In the genomic region with DNA sequence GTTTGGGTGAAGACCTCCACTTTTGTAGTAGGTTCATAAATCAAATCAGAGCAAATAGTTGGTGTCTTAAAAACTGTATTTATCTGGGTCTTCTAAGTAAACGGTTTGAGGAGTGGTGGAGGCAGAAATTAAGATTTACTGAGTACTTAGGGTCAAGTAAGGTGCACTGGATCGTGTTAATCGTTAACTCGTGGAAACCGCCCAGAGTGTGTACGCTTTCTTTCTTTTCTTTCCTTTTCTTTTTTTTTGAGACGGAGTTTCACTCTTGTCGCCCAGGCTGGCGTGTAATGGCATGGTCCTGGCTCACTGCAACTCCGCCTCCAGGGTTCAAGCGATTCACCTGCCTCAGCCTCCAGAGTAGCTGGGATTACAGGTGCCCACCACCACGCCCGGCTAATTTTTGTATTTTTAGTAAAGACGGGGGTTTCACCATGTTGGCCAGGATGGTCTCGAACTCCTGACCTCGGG, we compare ENCODE assay signal across 7 cellular contexts. TPM values are rescaled to one million over a fixed set of nuclear protein-coding genes. Genes with fewer than 3 reads are reported as not detected.
DNase-seq lines count a peak whose midpoint lies in the region; TF ChIP-seq lines count a peak whose summit lies in the region.
"Not testable (repeated sequence)": the region's sequence is repeated elsewhere in the genome, so short reads cannot be mapped to it uniquely, and the experiment has no call there.
"Had no signal": no experiment of that assay in that cellular context is flagged by ENCODE, and none has a peak within 500 bp of the region (broad histone marks: within the 10 kb centered on the region; RNA-seq: fewer than 3 reads in every experiment).

No MANE protein-coding gene starts in this region.

- H3K27ac Mint-ChIP-seq in MCF 10A (ENCODE audit: low read depth, unreplicated experiment): peak overlapping the region; percentile 57
- H3K27ac Mint-ChIP-seq in nephron progenitor cell: not testable (repeated sequence)

- DNase-seq in MCF 10A (ENCODE audit: unreplicated experiment); nephron progenitor cell; tibial artery: not testable (repeated sequence)
- peak; percentile 39 for DNase-seq in hepatocyte (ENCODE audit: low spot score)

- H3F3A ChIP-seq in SU-DHL-6 (ENCODE audit: insufficient read depth): not testable (repeated sequence)

- H3K9ac ChIP-seq in SU-DHL-6 (ENCODE audit: low read length): peak overlapping the region; percentile 81

- H3K4me1 Mint-ChIP-seq in MCF 10A (ENCODE audit: insufficient read depth, unreplicated experiment): peaks cover 23% of the 10 kb centered on the region
- peaks cover 27% of the 10 kb centered on the region for H3K4me1 Mint-ChIP-seq in nephron progenitor cell

- intact Hi-C loops in MCF 10A (cut with micrococcal nuclease); tibial artery (cut with DNase I; ENCODE audit: low total_unique reads): not testable (repeated sequence)

- H3K36me3 ChIP-seq in SU-DHL-6 (ENCODE audit: low read length); hepatocyte (replicated peaks; ENCODE audit: insufficient read depth, low read depth): not testable (repeated sequence)
- peaks cover 7 to 27% (median 26%) of the 10 kb centered on the region in 3 donors for H3K36me3 ChIP-seq in tibial artery

- not testable (repeated sequence) for H3K9me3 ChIP-seq in SU-DHL-6 (ENCODE audit: insufficient read depth, low read length); hepatocyte (ENCODE audit: low read depth); tibial artery

- not testable (repeated sequence) for H4K20me1 ChIP-seq in SU-DHL-6 (ENCODE audit: low read depth, low read length); hepatocyte (ENCODE audit: insufficient read depth, poor library complexity, severe bottlenecking)

- H2AFZ ChIP-seq in SU-DHL-6 (ENCODE audit: low read depth, low read length, severe bottlenecking) (peak overlapping the region; percentile 73), hepatocyte (peak overlapping the region; percentile 63)

- peak overlapping the region; percentile 45 for H3K4me2 ChIP-seq in SU-DHL-6 (ENCODE audit: low read depth, low read length, poor library complexity, severe bottlenecking)
- H3K4me2 ChIP-seq in hepatocyte: peak overlapping the region; percentile 76

- not testable (repeated sequence) for BruUV-seq in MCF 10A (replicated peaks; lab: Mats Ljungman, UMichigan)

- H3K27me3 ChIP-seq in SU-DHL-6 (ENCODE audit: low read length); hepatocyte; tibial artery: not testable (repeated sequence)

- H3K27ac ChIP-seq in SU-DHL-6 (ENCODE audit: low read depth, low read length); tibial artery: not testable (repeated sequence)
- H3K27ac ChIP-seq in hepatocyte: peak overlapping the region; percentile 40

- H3K4me1 ChIP-seq in hepatocyte (ENCODE audit: insufficient read depth): not testable (repeated sequence)
- H3K4me1 ChIP-seq in tibial artery: peaks cover 0 to 16% (median 9%) of the 10 kb centered on the region in 4 donors

- peaks cover 19% of the 10 kb centered on the region for H3K79me2 ChIP-seq in SU-DHL-6 (ENCODE audit: insufficient read depth, low read length)
- peaks cover 13% of the 10 kb centered on the region for H3K79me2 ChIP-seq in hepatocyte

- H3K4me3 ChIP-seq in GM12875 (ENCODE audit: low read depth, low read length) (peak overlapping the region; percentile 67), SU-DHL-6 (ENCODE audit: insufficient read depth, low read length, poor library complexity, severe bottlenecking) (peak overlapping the region; percentile 96), hepatocyte (peak overlapping the region; percentile 45), tibial artery (peak overlapping the region; percentile 68 to 89)

- CTCF ChIA-PET in MCF 10A (lab: Yijun Ruan, JAX): interaction anchor here (1.9 kb wide), 1 partner anchor 8 kb away, joined by 7 read pairs; no protein-coding TSS in a partner anchor

- not testable (repeated sequence) for H3K9me2 ChIP-seq in SU-DHL-6 (replicated peaks; ENCODE audit: insufficient read depth, low read length); hepatocyte (replicated peaks; ENCODE audit: insufficient read depth)

- H3K27me3 Mint-ChIP-seq in MCF 10A (ENCODE audit: insufficient read depth, unreplicated experiment); nephron progenitor cell (ENCODE audit: low read depth, poor library complexity): not testable (repeated sequence)

- H3K9me3 Mint-ChIP-seq in MCF 10A (ENCODE audit: unreplicated experiment); nephron progenitor cell: not testable (repeated sequence)

- peaks cover 16% of the 10 kb centered on the region for H3K36me3 Mint-ChIP-seq in MCF 10A (ENCODE audit: insufficient read depth, unreplicated experiment)
- H3K36me3 Mint-ChIP-seq in nephron progenitor cell (ENCODE audit: low read depth): peaks cover 23% of the 10 kb centered on the region

- H3K4me3 Mint-ChIP-seq in MCF 10A (ENCODE audit: unreplicated experiment): peak overlapping the region; percentile 96
- peak overlapping the region; percentile 100 for H3K4me3 Mint-ChIP-seq in nephron progenitor cell

- POLR2A ChIA-PET in MCF 10A (lab: Yijun Ruan, JAX): interaction anchor here (0.6 to 3.8 kb wide), 20 partner anchors 8 to 275 kb away, joined by 3 to 60 read pairs (median 5); partner anchors contain the start of genes DDR1 and PSORS1C1

- TF ChIP-seq CTCF in GM12875 (IDR thresholded peaks at IDR 0.05; ENCODE audit: borderline replicate concordance, insufficient read depth, low read depth, low read length); SU-DHL-6 (IDR thresholded peaks at IDR 0.05; ENCODE audit: insufficient read depth, low read length, poor library complexity, severe bottlenecking); MCF 10A (IDR thresholded peaks at IDR 0.05; ENCODE audit: unreplicated experiment); hepatocyte (IDR thresholded peaks at IDR 0.05; ENCODE audit: poor library complexity); nephron progenitor cell (IDR thresholded peaks at IDR 0.05); tibial artery (IDR thresholded peaks at IDR 0.05): not testable (repeated sequence)

- 46% methylated on average over 16 of the region's 16 CpGs for WGBS in hepatocyte (ENCODE audit: low lambda C conversion rate, missing lambda C conversion rate)

RNA-seq across cellular contexts. Expression of gene GTF2H4, which starts 0.7 kb away (rescaled TPM):
- total RNA-seq in MCF 10A (2022) (30.6 and 33.9 TPM in 2 replicates), hepatocyte (15.2 and 26.0 TPM in 2 replicates)
- 13.6 and 14.0 TPM in 2 replicates for polyA plus RNA-seq in hepatocyte

RNA-seq across cellular contexts. Expression of gene VARS2, which starts 6.7 kb away (rescaled TPM):
- total RNA-seq in MCF 10A (2022) (38.8 and 52.7 TPM in 2 replicates), hepatocyte (23.1 and 36.9 TPM in 2 replicates)
- polyA plus RNA-seq in hepatocyte: 20.8 and 21.6 TPM in 2 replicates

RNA-seq across cellular contexts. Expression of gene DDR1, which starts 23.0 kb away (rescaled TPM):
- total RNA-seq in MCF 10A (2022) (59.7 and 66.0 TPM in 2 replicates), hepatocyte (67.4 and 94.4 TPM in 2 replicates)
- polyA plus RNA-seq in hepatocyte: 94.4 and 104 TPM in 2 replicates

RNA-seq across cellular contexts. Expression of gene SFTA2, which starts 24.6 kb away (rescaled TPM):
- not detected in 2 replicates for total RNA-seq in MCF 10A (2022)
- 1.1 TPM in 1 of 2 replicates, not detected in the other for total RNA-seq in hepatocyte
- 8.8 and 9.5 TPM in 2 replicates for polyA plus RNA-seq in hepatocyte
- total RNA-seq: occipital lobe had no signal

RNA-seq across cellular contexts. Expression of gene MUCL3, which starts 33.4 kb away (rescaled TPM):
- total RNA-seq in MCF 10A (2022): not detected in 2 replicates
- 0.04 and 0.13 TPM in 2 replicates for total RNA-seq in hepatocyte
- polyA plus RNA-seq in hepatocyte: 0.11 and 0.34 TPM in 2 replicates
- total RNA-seq: occipital lobe had no signal

Comparison
In these comparisons a context has a peak if more than half of its experiments do, and no peak if none do; other contexts are left out.
1. H3K4me3 ChIP-seq: peak in every context shown above with its lines; median percentile 96 in SU-DHL-6; 78 in tibial artery; 67 in GM12875; 45 in hepatocyte.